1 cellular context compared by ENCODE assay signal in the genomic region with DNA sequence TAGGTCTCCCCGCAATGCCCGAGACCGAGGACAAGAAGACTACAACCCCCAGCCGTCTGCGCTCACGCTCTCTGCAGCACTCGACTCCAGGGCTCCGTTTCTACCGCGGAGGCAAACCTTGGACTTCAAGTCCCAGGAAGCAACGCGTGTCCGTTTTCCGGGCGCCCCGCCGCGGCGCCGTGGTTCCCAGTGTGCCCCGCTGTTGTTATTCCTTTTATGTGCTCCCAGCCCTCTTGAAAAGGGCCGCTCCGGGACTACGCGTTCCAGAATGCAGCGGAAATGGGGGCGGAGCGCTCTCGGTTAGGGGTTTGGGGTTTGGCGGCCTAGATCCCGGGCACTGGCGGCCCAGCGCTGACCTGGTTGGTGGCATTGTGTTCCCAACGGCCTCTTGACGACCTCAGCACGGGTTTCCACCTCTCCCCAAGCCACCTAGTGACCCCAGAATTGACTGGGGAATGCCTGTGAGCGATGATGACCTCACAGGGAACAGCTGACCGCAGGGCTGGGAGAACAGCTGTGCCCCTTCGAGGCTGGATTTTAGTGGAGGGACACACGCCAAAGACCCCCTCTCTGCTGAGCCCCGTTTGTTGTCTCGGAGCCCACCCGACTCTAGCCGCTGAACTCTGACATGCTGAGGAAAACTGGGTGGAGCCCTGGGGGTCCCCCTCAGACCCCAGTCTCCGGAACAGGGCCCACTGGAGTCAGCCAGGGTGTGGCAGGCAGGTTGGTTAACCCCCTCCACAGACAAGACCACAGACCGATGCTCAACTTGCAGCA.
A peak's percentile ranks its signal among the peaks of the same experiment; 100 is the strongest.
TF ChIP-seq lines count a peak whose summit lies in the region.

No MANE protein-coding gene starts in this region.

TF ChIP-seq in SK-N-SH treated with all-trans-retinoic acid at 6 μM for 48 hours, 23 proteins besides CTCF, POLR2A, EP300 and RAD21 (continued from another document):
- TF ChIP-seq, protein P1, sequence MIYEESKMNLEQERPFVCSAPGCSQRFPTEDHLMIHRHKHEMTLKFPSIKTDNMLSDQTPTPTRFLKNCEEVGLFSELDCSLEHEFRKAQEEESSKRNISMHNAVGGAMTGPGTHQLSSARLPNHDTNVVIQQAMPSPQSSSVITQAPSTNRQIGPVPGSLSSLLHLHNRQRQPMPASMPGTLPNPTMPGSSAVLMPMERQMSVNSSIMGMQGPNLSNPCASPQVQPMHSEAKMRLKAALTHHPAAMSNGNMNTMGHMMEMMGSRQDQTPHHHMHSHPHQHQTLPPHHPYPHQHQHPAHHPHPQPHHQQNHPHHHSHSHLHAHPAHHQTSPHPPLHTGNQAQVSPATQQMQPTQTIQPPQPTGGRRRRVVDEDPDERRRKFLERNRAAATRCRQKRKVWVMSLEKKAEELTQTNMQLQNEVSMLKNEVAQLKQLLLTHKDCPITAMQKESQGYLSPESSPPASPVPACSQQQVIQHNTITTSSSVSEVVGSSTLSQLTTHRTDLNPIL (CRISPR knock-in tag; IDR thresholded peaks at IDR 0.05; ENCODE audit: low read depth): 0 out of 2 replicates have a peak, but pooled peaks have one; percentile 23
- TF ChIP-seq ESRRG (CRISPR knock-in tag; IDR thresholded peaks at IDR 0.05) (no peak), ZNF565 (CRISPR knock-in tag; conservative IDR thresholded peaks at IDR 0.05; ENCODE audit: low read depth) (no peak)
- TF ChIP-seq, protein P2, sequence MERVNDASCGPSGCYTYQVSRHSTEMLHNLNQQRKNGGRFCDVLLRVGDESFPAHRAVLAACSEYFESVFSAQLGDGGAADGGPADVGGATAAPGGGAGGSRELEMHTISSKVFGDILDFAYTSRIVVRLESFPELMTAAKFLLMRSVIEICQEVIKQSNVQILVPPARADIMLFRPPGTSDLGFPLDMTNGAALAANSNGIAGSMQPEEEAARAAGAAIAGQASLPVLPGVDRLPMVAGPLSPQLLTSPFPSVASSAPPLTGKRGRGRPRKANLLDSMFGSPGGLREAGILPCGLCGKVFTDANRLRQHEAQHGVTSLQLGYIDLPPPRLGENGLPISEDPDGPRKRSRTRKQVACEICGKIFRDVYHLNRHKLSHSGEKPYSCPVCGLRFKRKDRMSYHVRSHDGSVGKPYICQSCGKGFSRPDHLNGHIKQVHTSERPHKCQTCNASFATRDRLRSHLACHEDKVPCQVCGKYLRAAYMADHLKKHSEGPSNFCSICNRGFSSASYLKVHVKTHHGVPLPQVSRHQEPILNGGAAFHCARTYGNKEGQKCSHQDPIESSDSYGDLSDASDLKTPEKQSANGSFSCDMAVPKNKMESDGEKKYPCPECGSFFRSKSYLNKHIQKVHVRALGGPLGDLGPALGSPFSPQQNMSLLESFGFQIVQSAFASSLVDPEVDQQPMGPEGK (CRISPR knock-in tag; IDR thresholded peaks at IDR 0.05; ENCODE audit: borderline replicate concordance): no peak
TF ChIP-seq in SK-N-SH treated with all-trans-retinoic acid at 6 μM for 48 hours: peak in this region for 4.
